ENCODE assay signal across 8 cellular contexts in genomic region chr18:3449702-3450357, GRCh38. TPM values are rescaled to one million over a fixed set of nuclear protein-coding genes. Genes with fewer than 3 reads are reported as not detected.
DNase-seq lines count a peak whose midpoint lies in the region; ATAC-seq, FAIRE-seq and TF ChIP-seq lines count a peak whose summit lies in the region.

TGIF1 (plus strand) TSS chr18:3450172; CDS start chr18:3450490, 318 bp downstream.

- H3K9me3 ChIP-seq in DOHH2 (ENCODE audit: control insufficient read depth, insufficient read depth, low read length), result no peaks in the 10 kb centered on the region
- H3K9me3 ChIP-seq in HUES64 (ENCODE audit: insufficient read depth, low read depth, low read length), result no peaks in the 10 kb centered on the region
- no peaks in the 10 kb centered on the region for H3K9me3 ChIP-seq in SK-N-SH

- H2AFZ ChIP-seq in SK-N-SH (ENCODE audit: low read depth), result no peak within 1 kb of the TSS

- H3K9me2 ChIP-seq in DOHH2 (replicated peaks; ENCODE audit: control insufficient read depth, low read length), result no peaks in the 10 kb centered on the region
- H3K9me2 ChIP-seq in SK-N-SH, result no peaks in the 10 kb centered on the region

- peaks cover 9% of the 10 kb centered on the region; the same call in 1 of the 2 replicates for H3K27me3 ChIP-seq in DOHH2 (ENCODE audit: control insufficient read depth, low read length)
- no peaks in the 10 kb centered on the region for H3K27me3 ChIP-seq in HUES64 (ENCODE audit: insufficient read depth, low read length)
- H3K27me3 ChIP-seq in SK-N-SH (ENCODE audit: insufficient read depth), result no peaks in the 10 kb centered on the region

- H3K27ac ChIP-seq in DOHH2 (ENCODE audit: low read depth, low read length) (peak within 1 kb of the TSS; percentile 88), HUES64 (ENCODE audit: low read depth, low read length) (peak within 1 kb of the TSS; percentile 93), SK-N-SH (ENCODE audit: low read depth in 2 of 2, low read length in 1 of 2) (peak within 1 kb of the TSS; percentile 96 to 99), angular gyrus (ENCODE audit: low read depth, low read length) (peak within 1 kb of the TSS; percentile 89)

- intact Hi-C loops in left cardiac atrium (cut with DNase I), result loop anchor here (2.0 to 10.0 kb wide), 5 partner anchors 142 to 215 kb away; no protein-coding TSS in a partner anchor

- peak; percentile 24 to 52 for ATAC-seq in left cardiac atrium
- no peak for ATAC-seq in HG03565 (IDR thresholded peaks at IDR 0.05; ENCODE audit: unreplicated experiment)

- FAIRE-seq in GM19239 (lab: Jason Lieb, UNC), result no peak

- POLR2A ChIA-PET in SK-N-SH (lab: Yijun Ruan, JAX), result no interaction called here

- TF ChIP-seq CTCF in DOHH2 (IDR thresholded peaks at IDR 0.05; ENCODE audit: low read depth, low read length, poor library complexity, severe bottlenecking), result no peak
- TF ChIP-seq CTCF in SK-N-SH (IDR thresholded peaks at IDR 0.05), result no peak

- no peak; a peak in 1 of 4 replicates for TF ChIP-seq EP300 in SK-N-SH (IDR thresholded peaks at IDR 0.05; ENCODE audit: borderline replicate concordance in 1 of 2, low read depth in 1 of 2, low read length in 1 of 2)

- CTCF ChIA-PET in SK-N-SH (lab: Yijun Ruan, JAX), result interaction anchor here (3.3 kb wide), 1 partner anchor 144 kb away, joined by 25 read pairs; no protein-coding TSS in a partner anchor

- H3K4me3 ChIP-seq in DOHH2 (ENCODE audit: low read length), result peak within 1 kb of the TSS; percentile 96
- peak within 1 kb of the TSS; percentile 87 for H3K4me3 ChIP-seq in HUES64 (ENCODE audit: low read length)
- H3K4me3 ChIP-seq in SK-N-SH (ENCODE audit: low read depth in 2 of 2, low read length in 1 of 2), result peak within 1 kb of the TSS; percentile 74 to 93

- peak; percentile 77 for DNase-seq in SK-N-SH
- DNase-seq in left cardiac atrium, result peak; percentile 86
- peak; percentile 57 for DNase-seq in pons (ENCODE audit: low spot score)
- DNase-seq in GM19239 (ENCODE audit: insufficient read length, low spot score), result no peak

- WGBS in HUES64, result under 1% methylated on average over 44 of the region's 60 CpGs
- 2% methylated on average over 31 of the region's 60 CpGs for WGBS in SK-N-SH (ENCODE audit: low lambda C conversion rate)

- H3F3A ChIP-seq in DOHH2 (ENCODE audit: control insufficient read depth, insufficient read depth) (peaks cover 22% of the 10 kb centered on the region), SK-N-SH (replicated peaks; ENCODE audit: insufficient read depth) (peaks cover 48% of the 10 kb centered on the region)

- H3K36me3 ChIP-seq in DOHH2 (ENCODE audit: control insufficient read depth, low read length) (no peaks in the 10 kb centered on the region), HUES64 (ENCODE audit: insufficient read depth, low read length) (0 out of 2 replicates have a peak, but pooled peaks cover 6% of the 10 kb centered on the region), SK-N-SH (replicated peaks in 1 of 2; ENCODE audit: control insufficient read depth in 1 of 2, insufficient read depth in 2 of 2, low read length in 1 of 2) (no peaks in the 10 kb centered on the region)

- H3K4me1 ChIP-seq in DOHH2 (ENCODE audit: control insufficient read depth, low read length) (peaks cover 55% of the 10 kb centered on the region), HUES64 (ENCODE audit: insufficient read depth, low read length) (peaks cover 29% of the 10 kb centered on the region), SK-N-SH (ENCODE audit: control insufficient read depth in 1 of 2, insufficient read depth in 2 of 2, low read depth in 1 of 2, low read length in 1 of 2) (peaks cover 19 to 29% of the 10 kb centered on the region in 2 experiments)

- H3K79me2 ChIP-seq in DOHH2 (ENCODE audit: control insufficient read depth, low read length), result peaks cover 43% of the 10 kb centered on the region
- H3K79me2 ChIP-seq in SK-N-SH (ENCODE audit: insufficient read depth), result peaks cover 57% of the 10 kb centered on the region

- no peak for TF ChIP-seq RAD21 in SK-N-SH (IDR thresholded peaks at IDR 0.05; ENCODE audit: low read length)

- H3K4me2 ChIP-seq in DOHH2 (ENCODE audit: low read length) (peak within 1 kb of the TSS; percentile 79), SK-N-SH (peak within 1 kb of the TSS; percentile 86)

- H4K20me1 ChIP-seq in DOHH2 (ENCODE audit: control insufficient read depth, insufficient read depth, low read depth, low read length) (no peaks in the 10 kb centered on the region), SK-N-SH (ENCODE audit: insufficient read depth) (peaks cover 6% of the 10 kb centered on the region)

- H3K9ac ChIP-seq in HUES64 (ENCODE audit: low read depth, low read length) (peak within 1 kb of the TSS; percentile 90), SK-N-SH (peak within 1 kb of the TSS; percentile 99)

TF ChIP-seq in SK-N-SH, 30 proteins besides CTCF, POLR2A, EP300 and RAD21 (continues in another document):
- no peak for TF ChIP-seq JUND (IDR thresholded peaks at IDR 0.05)
- TF ChIP-seq TEAD4 (IDR thresholded peaks at IDR 0.05; ENCODE audit: borderline replicate concordance, insufficient read depth), result 0 out of 2 replicates have a peak, but pooled peaks have one; percentile 40
- TF ChIP-seq ELF1 (IDR thresholded peaks at IDR 0.05), result no peak
- TF ChIP-seq, protein P1, sequence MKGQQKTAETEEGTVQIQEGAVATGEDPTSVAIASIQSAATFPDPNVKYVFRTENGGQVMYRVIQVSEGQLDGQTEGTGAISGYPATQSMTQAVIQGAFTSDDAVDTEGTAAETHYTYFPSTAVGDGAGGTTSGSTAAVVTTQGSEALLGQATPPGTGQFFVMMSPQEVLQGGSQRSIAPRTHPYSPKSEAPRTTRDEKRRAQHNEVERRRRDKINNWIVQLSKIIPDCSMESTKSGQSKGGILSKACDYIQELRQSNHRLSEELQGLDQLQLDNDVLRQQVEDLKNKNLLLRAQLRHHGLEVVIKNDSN (IDR thresholded peaks at IDR 0.05; ENCODE audit: borderline replicate concordance, low read depth), result no peak
- peak; percentile 72 for TF ChIP-seq TAF1 (IDR thresholded peaks at IDR 0.05; ENCODE audit: borderline replicate concordance, low read depth, low read length)
- no peak for TF ChIP-seq NFIC (IDR thresholded peaks at IDR 0.05; ENCODE audit: borderline replicate concordance)
- TF ChIP-seq FOXM1 (IDR thresholded peaks at IDR 0.05; ENCODE audit: low read depth), result no peak
- TF ChIP-seq GABPA (IDR thresholded peaks at IDR 0.05; ENCODE audit: low read depth), result no peak
- TF ChIP-seq MXI1 (IDR thresholded peaks at IDR 0.05; ENCODE audit: low read depth, low read length), result 0 out of 2 replicates have a peak, but pooled peaks have one; percentile 10
- TF ChIP-seq USF2 (IDR thresholded peaks at IDR 0.05; ENCODE audit: borderline replicate concordance, low read depth, low read length), result no peak
- 0 out of 2 replicates have a peak, but pooled peaks have one; percentile 17 for TF ChIP-seq TCF12 (IDR thresholded peaks at IDR 0.05)
- no peak for TF ChIP-seq CHD2 (IDR thresholded peaks at IDR 0.05; ENCODE audit: low read length, partially characterized antibody)
- TF ChIP-seq IRF3 (IDR thresholded peaks at IDR 0.05; ENCODE audit: low read depth, low read length), result no peak
- TF ChIP-seq GATA2 (CRISPR knock-in tag; IDR thresholded peaks at IDR 0.05), result no peak
- TF ChIP-seq RFX5 (IDR thresholded peaks at IDR 0.05; ENCODE audit: low read length), result no peak
- peak; percentile 35 for TF ChIP-seq MAX (IDR thresholded peaks at IDR 0.05; ENCODE audit: low read depth)
- no peak for TF ChIP-seq NRF1 (IDR thresholded peaks at IDR 0.05; ENCODE audit: low read depth, low read length)
- no peak for TF ChIP-seq FOSL2 (IDR thresholded peaks at IDR 0.05; ENCODE audit: borderline replicate concordance, low read depth)
- TF ChIP-seq, protein P2, sequence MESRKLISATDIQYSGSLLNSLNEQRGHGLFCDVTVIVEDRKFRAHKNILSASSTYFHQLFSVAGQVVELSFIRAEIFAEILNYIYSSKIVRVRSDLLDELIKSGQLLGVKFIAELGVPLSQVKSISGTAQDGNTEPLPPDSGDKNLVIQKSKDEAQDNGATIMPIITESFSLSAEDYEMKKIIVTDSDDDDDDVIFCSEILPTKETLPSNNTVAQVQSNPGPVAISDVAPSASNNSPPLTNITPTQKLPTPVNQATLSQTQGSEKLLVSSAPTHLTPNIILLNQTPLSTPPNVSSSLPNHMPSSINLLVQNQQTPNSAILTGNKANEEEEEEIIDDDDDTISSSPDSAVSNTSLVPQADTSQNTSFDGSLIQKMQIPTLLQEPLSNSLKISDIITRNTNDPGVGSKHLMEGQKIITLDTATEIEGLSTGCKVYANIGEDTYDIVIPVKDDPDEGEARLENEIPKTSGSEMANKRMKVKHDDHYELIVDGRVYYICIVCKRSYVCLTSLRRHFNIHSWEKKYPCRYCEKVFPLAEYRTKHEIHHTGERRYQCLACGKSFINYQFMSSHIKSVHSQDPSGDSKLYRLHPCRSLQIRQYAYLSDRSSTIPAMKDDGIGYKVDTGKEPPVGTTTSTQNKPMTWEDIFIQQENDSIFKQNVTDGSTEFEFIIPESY (IDR thresholded peaks at IDR 0.05; ENCODE audit: borderline replicate concordance, low read depth), result no peak

RNA-seq across cellular contexts. Expression of gene TGIF1, which starts in this region (rescaled TPM):
- 164 TPM for polyA plus RNA-seq in HUES64 (2013, experiment 1 of 2)
- polyA plus RNA-seq in HUES64 (2013, experiment 2 of 2), result 187 TPM
- polyA plus RNA-seq in SK-N-SH (2012; rRNA removed), result 82.3 and 113 TPM in 2 replicates
- polyA plus RNA-seq in SK-N-SH (2012; cell fraction: cytosol; rRNA removed), result 78.8 and 86.9 TPM in 2 replicates
- 121 and 190 TPM in 2 replicates for polyA plus RNA-seq in SK-N-SH (2012; cell fraction: nucleus; rRNA removed)
- 10 to 100 TPM; 12.0 to 22.9 TPM for total RNA-seq in left cardiac atrium
